Comparison of ENCODE assay signal across 29 cellular contexts in the genomic region with DNA sequence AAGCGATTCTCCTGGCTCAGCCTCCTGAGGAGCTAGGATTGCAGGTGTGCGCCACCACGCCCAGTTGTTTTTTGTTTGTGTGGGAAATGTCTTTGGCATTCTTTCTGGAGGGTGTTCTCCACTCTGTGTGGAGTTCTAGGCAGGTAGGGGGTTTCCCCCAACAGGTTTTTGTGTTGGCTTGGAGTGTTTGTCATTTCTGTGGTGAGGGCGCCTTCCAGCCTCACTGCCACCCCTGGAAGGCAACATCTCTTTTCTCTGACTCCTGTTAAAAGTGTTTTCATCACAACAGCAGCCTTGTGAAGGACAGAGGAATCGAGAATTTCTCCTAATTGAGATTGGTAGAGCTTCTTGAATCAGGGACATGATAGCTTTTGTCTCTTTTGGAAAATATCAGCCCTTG.
"Had no signal": no experiment of that assay in that cellular context is flagged by ENCODE, and none has a peak within 500 bp of the region (broad histone marks: within the 10 kb centered on the region; RNA-seq: fewer than 3 reads in every experiment).

No MANE protein-coding gene starts in this region.

- H3K4me3 ChIP-seq: heart right ventricle, hepatocyte, lung, neural progenitor cell, ovary, right atrium auricular region, right lobe of liver, smooth muscle cell, stomach, testis, thyroid gland, transverse colon, upper lobe of left lung had no signal

- H3K36me3 Mint-ChIP-seq: natural killer cell had no signal

- H3K27me3 ChIP-seq: hepatocyte, neural progenitor cell, neutrophil, ovary, right atrium auricular region, right lobe of liver, stomach, testis, thyroid gland, transverse colon, upper lobe of left lung had no signal

- H3K4me1 ChIP-seq: heart right ventricle, right atrium auricular region, right lobe of liver, testis, thyroid gland, transverse colon, upper lobe of left lung had no signal

- H3K4me3 Mint-ChIP-seq: mesothelial cell of epicardium; natural killer cell; nephron progenitor cell; stimulated activated memory B cell treated with anti-CD40 and anti-IgM and Interleukin-4, amounts not matched to agents 10 μg/mL and 1 μg/mL and 100 μg/mL, for 72 hours had no signal

- H3K9me3 ChIP-seq: neutrophil, ovary, right atrium auricular region, right lobe of liver, stomach, testis, thyroid gland, transverse colon, upper lobe of left lung had no signal

- DNase-seq: islet precursor cell; mesendoderm; naive B cell; natural killer cell; nephron progenitor cell; occipital lobe; ovary; right lobe of liver; stimulated activated CD4-positive, alpha-beta T cell treated with anti-CD3 and anti-CD28 coated beads, Interleukin-1b, Interleukin-23, amount 100 ng/mL, for 48 hours; stimulated activated CD4-positive, alpha-beta T cell treated with anti-CD3 and anti-CD28 coated beads, Interleukin-2, amount 100 ng/mL, for 48 hours; stimulated activated CD4-positive, alpha-beta T cell treated with anti-CD3 and anti-CD28 coated beads, Interleukin-4, amount 100 ng/mL, for 4 hours; stimulated activated CD8-positive, alpha-beta memory T cell treated with anti-CD3 and anti-CD28 coated beads, Interleukin-4, amount 100 ng/mL, for 48 hours; stimulated activated naive CD8-positive, alpha-beta T cell treated with anti-CD3 and anti-CD28 coated beads, Interleukin-15, Interleukin-2, amounts not matched to agents 100 U/mL and 50 U/mL, for 24 hours; stomach; testis; thyroid gland; transverse colon; upper lobe of left lung had no signal

- H3K27ac Mint-ChIP-seq: mesothelial cell of epicardium; natural killer cell; nephron progenitor cell; neural progenitor cell; progenitor cell of endocrine pancreas; stimulated activated memory B cell treated with anti-CD40 and anti-IgM and Interleukin-4, amounts not matched to agents 10 μg/mL and 1 μg/mL and 100 μg/mL, for 72 hours had no signal

- H3K4me1 Mint-ChIP-seq: natural killer cell had no signal

- H3K4me2 ChIP-seq: hepatocyte, neural progenitor cell, smooth muscle cell had no signal

- ATAC-seq: heart right ventricle; natural killer cell; right lobe of liver; stimulated activated memory B cell treated with anti-CD40 and anti-IgM and Interleukin-4, amounts not matched to agents 10 μg/mL and 1 μg/mL and 100 μg/mL, for 72 hours; stimulated activated naive CD8-positive, alpha-beta T cell treated with anti-CD3 and anti-CD28 coated beads, Interleukin-15, Interleukin-2, amounts not matched to agents 100 U/mL and 50 U/mL, for 24 hours had no signal

- FAIRE-seq: urothelium cell line had no signal

- H3K27ac ChIP-seq: heart right ventricle, hepatocyte, neural progenitor cell, neutrophil, ovary, right atrium auricular region, right lobe of liver, stomach, testis, thyroid gland, transverse colon, upper lobe of left lung had no signal

- H2AFZ ChIP-seq: hepatocyte, neural progenitor cell had no signal

- H3K27me3 Mint-ChIP-seq: naive B cell; progenitor cell of endocrine pancreas; stimulated activated memory B cell treated with anti-CD40 and anti-IgM and Interleukin-4, amounts not matched to agents 10 μg/mL and 1 μg/mL and 100 μg/mL, for 72 hours had no signal

- H3K9me3 Mint-ChIP-seq: natural killer cell had no signal

- H3K9ac ChIP-seq: neural progenitor cell had no signal

- H3K36me3 ChIP-seq: heart right ventricle, neutrophil, ovary, right atrium auricular region, right lobe of liver, stomach, thyroid gland, transverse colon, upper lobe of left lung had no signal
